In genomic region chr7:155764432-155764798, GRCh38 we compare ENCODE assay signal across 7 cellular contexts.
DNase-seq lines count a peak whose midpoint lies in the region; ATAC-seq lines count a peak whose summit lies in the region.

No MANE protein-coding gene starts in this region.

- no peaks in the 10 kb centered on the region for H3K9me3 Mint-ChIP-seq in dendritic cell treated with granulocyte-macrophage colony-stimulating factor and Interleukin-4, amounts not matched to agents 40 ng/mL and 50 ng/mL, for 4 days

- peak overlapping the region; percentile 58 for H3K27ac Mint-ChIP-seq in dendritic cell treated with granulocyte-macrophage colony-stimulating factor and Interleukin-4, amounts not matched to agents 40 ng/mL and 50 ng/mL, for 4 days

- intact Hi-C loops in dendritic cell treated with granulocyte-macrophage colony-stimulating factor and Interleukin-4, amounts not matched to agents 40 ng/mL and 50 ng/mL, for 4 days (cut with micrococcal nuclease) = loop anchor here (10.0 kb wide), 1 partner anchor 390 kb away; no protein-coding TSS in a partner anchor

- peaks cover 85% of the 10 kb centered on the region for H3K4me1 Mint-ChIP-seq in dendritic cell treated with granulocyte-macrophage colony-stimulating factor and Interleukin-4, amounts not matched to agents 40 ng/mL and 50 ng/mL, for 4 days (ENCODE audit: low read depth)

- in situ Hi-C loops in KBM-7 (cut with MboI; ENCODE audit: low pct_unique_long_range_greater_than_20kb, low sequenced_read_pairs) = loop anchor here (25.0 kb wide), 2 partner anchors 377 to 827 kb away; no protein-coding TSS in a partner anchor

- H3K4me3 Mint-ChIP-seq in dendritic cell treated with granulocyte-macrophage colony-stimulating factor and Interleukin-4, amounts not matched to agents 40 ng/mL and 50 ng/mL, for 4 days = peak overlapping the region; percentile 60

- H3K36me3 Mint-ChIP-seq in dendritic cell treated with granulocyte-macrophage colony-stimulating factor and Interleukin-4, amounts not matched to agents 40 ng/mL and 50 ng/mL, for 4 days (ENCODE audit: low read depth) = peaks cover 74% of the 10 kb centered on the region

- peak; percentile 67 for DNase-seq in KBM-7
- DNase-seq in stimulated activated CD8-positive, alpha-beta memory T cell treated with anti-CD3 and anti-CD28 coated beads, Interleukin-7, amount 100 ng/mL, for 24 hours (ENCODE audit: low read depth) = peak; percentile 8
- no peak for DNase-seq in NCI-H748 treated with DMSO at 0.1 percent for 48 hours (lab: John Stamatoyannopoulos, UW)
- DNase-seq in RPMI8226 = no peak

- H3K27me3 Mint-ChIP-seq in dendritic cell treated with granulocyte-macrophage colony-stimulating factor and Interleukin-4, amounts not matched to agents 40 ng/mL and 50 ng/mL, for 4 days = no peaks in the 10 kb centered on the region

- ATAC-seq in GM21529 (IDR thresholded peaks at IDR 0.05; ENCODE audit: unreplicated experiment) (peak; percentile 39), HG03520 (IDR thresholded peaks at IDR 0.05; ENCODE audit: unreplicated experiment) (no peak)

Comparison
In these comparisons a context has a peak if more than half of its experiments do, and no peak if none do; other contexts are left out.
1. DNase-seq: peak in KBM-7 (single experiment) and stimulated activated CD8-positive, alpha-beta memory T cell treated with anti-CD3 and anti-CD28 coated beads, Interleukin-7, amount 100 ng/mL, for 24 hours (single experiment); none in NCI-H748 treated with DMSO at 0.1 percent for 48 hours (single experiment) and RPMI8226 (single experiment).